In genomic region chr9:29514336-29514735, GRCh38 we compare ENCODE assay signal across 13 cellular contexts.
A peak's percentile ranks its signal among the peaks of the same experiment; 100 is the strongest.
DNase-seq lines count a peak whose midpoint lies in the region; ATAC-seq and TF ChIP-seq lines count a peak whose summit lies in the region.
"Had no signal": no experiment of that assay in that cellular context is flagged by ENCODE, and none has a peak within 500 bp of the region (broad histone marks: within the 10 kb centered on the region; RNA-seq: fewer than 3 reads in every experiment).

No MANE protein-coding gene starts in this region.

- peaks cover 23% of the 10 kb centered on the region for H3K36me3 Mint-ChIP-seq in WTC11
- H3K36me3 Mint-ChIP-seq in effector memory CD8-positive, alpha-beta T cell (ENCODE audit: insufficient read depth) = no peaks in the 10 kb centered on the region

- H3K27me3 Mint-ChIP-seq in WTC11 (ENCODE audit: low read depth) = peaks cover 30% of the 10 kb centered on the region
- no peaks in the 10 kb centered on the region for H3K27me3 Mint-ChIP-seq in effector memory CD8-positive, alpha-beta T cell
- H3K27me3 Mint-ChIP-seq: T-helper 17 cell had no signal

- peak overlapping the region; percentile 51 for H3K4me3 Mint-ChIP-seq in WTC11
- H3K4me3 Mint-ChIP-seq in effector memory CD8-positive, alpha-beta T cell = no peak overlapping the region
- H3K4me3 Mint-ChIP-seq: T-helper 17 cell had no signal

- no peak overlapping the region for H3K27ac Mint-ChIP-seq in WTC11
- no peak overlapping the region for H3K27ac Mint-ChIP-seq in effector memory CD8-positive, alpha-beta T cell
- H3K27ac Mint-ChIP-seq: T-helper 17 cell had no signal

- CTCF ChIA-PET in WTC11 (lab: Charles Lee) = interaction anchor here (0.6 kb wide), 1 partner anchor 1308 kb away, joined by 3 read pairs; no protein-coding TSS in a partner anchor

- no peak for TF ChIP-seq CTCF in WTC11 (IDR thresholded peaks at IDR 0.05)

- POLR2A ChIA-PET in WTC11 (lab: Charles Lee) = no interaction called here

- peak; percentile 17 to 42 for DNase-seq in NCI-H524 (lab: John Stamatoyannopoulos, UW)
- no peak for DNase-seq in NCI-H524 treated with DMSO at 0.1 percent for 48 hours (lab: John Stamatoyannopoulos, UW)
- DNase-seq in WTC11 (ENCODE audit: low spot score) = peak; percentile 49
- DNase-seq in islet precursor cell = peak; percentile 50
- peak; percentile 80 for DNase-seq in superior temporal gyrus (ENCODE audit: extremely low spot score)
- no peak for DNase-seq in effector memory CD8-positive, alpha-beta T cell
- no peak for DNase-seq in KG1 (lab: John Stamatoyannopoulos, UW)
- DNase-seq: aorta, erythroblast, GDM1, T-helper 17 cell had no signal

- peaks cover 21% of the 10 kb centered on the region for H3K9me3 Mint-ChIP-seq in WTC11
- peaks cover 5 to 13% of the 10 kb centered on the region in 2 donors for H3K9me3 Mint-ChIP-seq in effector memory CD8-positive, alpha-beta T cell

- ATAC-seq in WTC11 = peak; percentile 71
- no peak for ATAC-seq in effector memory CD8-positive, alpha-beta T cell (replicated peaks)
- ATAC-seq in HG03457 (IDR thresholded peaks at IDR 0.05; ENCODE audit: unreplicated experiment) = no peak
- ATAC-seq: left lung, T-helper 17 cell had no signal

- peaks cover 49% of the 10 kb centered on the region for H3K4me1 Mint-ChIP-seq in WTC11
- no peaks in the 10 kb centered on the region for H3K4me1 Mint-ChIP-seq in effector memory CD8-positive, alpha-beta T cell (ENCODE audit: low read depth in 2 of 2)
- H3K4me1 Mint-ChIP-seq: T-helper 17 cell had no signal

TF ChIP-seq in WTC11, 78 proteins besides CTCF, POLR2A, EP300 and RAD21:
- TF ChIP-seq USF1 (CRISPR knock-in tag; IDR thresholded peaks at IDR 0.05) (0 out of 2 replicates have a peak, but pooled peaks have one; percentile 18), ZNF317 (CRISPR knock-in tag; IDR thresholded peaks at IDR 0.05; ENCODE audit: borderline replicate concordance, low read depth) (peak; percentile 82), USF2 (CRISPR knock-in tag; IDR thresholded peaks at IDR 0.05) (0 out of 2 replicates have a peak, but pooled peaks have one; percentile 35), SOX15 (CRISPR knock-in tag; IDR thresholded peaks at IDR 0.05) (no peak), NFE2L1 (CRISPR knock-in tag; IDR thresholded peaks at IDR 0.05) (no peak), FOXP1 (CRISPR knock-in tag; IDR thresholded peaks at IDR 0.05; ENCODE audit: borderline replicate concordance) (0 out of 2 replicates have a peak, but pooled peaks have one; percentile 20), MAX (CRISPR knock-in tag; IDR thresholded peaks at IDR 0.05) (peak; percentile 42; the same call in 1 of the 2 replicates), GABPB1 (CRISPR knock-in tag; IDR thresholded peaks at IDR 0.05) (no peak)
- TF ChIP-seq, protein P1, sequence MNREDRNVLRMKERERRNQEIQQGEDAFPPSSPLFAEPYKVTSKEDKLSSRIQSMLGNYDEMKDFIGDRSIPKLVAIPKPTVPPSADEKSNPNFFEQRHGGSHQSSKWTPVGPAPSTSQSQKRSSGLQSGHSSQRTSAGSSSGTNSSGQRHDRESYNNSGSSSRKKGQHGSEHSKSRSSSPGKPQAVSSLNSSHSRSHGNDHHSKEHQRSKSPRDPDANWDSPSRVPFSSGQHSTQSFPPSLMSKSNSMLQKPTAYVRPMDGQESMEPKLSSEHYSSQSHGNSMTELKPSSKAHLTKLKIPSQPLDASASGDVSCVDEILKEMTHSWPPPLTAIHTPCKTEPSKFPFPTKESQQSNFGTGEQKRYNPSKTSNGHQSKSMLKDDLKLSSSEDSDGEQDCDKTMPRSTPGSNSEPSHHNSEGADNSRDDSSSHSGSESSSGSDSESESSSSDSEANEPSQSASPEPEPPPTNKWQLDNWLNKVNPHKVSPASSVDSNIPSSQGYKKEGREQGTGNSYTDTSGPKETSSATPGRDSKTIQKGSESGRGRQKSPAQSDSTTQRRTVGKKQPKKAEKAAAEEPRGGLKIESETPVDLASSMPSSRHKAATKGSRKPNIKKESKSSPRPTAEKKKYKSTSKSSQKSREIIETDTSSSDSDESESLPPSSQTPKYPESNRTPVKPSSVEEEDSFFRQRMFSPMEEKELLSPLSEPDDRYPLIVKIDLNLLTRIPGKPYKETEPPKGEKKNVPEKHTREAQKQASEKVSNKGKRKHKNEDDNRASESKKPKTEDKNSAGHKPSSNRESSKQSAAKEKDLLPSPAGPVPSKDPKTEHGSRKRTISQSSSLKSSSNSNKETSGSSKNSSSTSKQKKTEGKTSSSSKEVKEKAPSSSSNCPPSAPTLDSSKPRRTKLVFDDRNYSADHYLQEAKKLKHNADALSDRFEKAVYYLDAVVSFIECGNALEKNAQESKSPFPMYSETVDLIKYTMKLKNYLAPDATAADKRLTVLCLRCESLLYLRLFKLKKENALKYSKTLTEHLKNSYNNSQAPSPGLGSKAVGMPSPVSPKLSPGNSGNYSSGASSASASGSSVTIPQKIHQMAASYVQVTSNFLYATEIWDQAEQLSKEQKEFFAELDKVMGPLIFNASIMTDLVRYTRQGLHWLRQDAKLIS (CRISPR knock-in tag; IDR thresholded peaks at IDR 0.05; ENCODE audit: borderline replicate concordance) = 0 out of 2 replicates have a peak, but pooled peaks have one; percentile 33

Comparison
In these comparisons a context has a peak if more than half of its experiments do, and no peak if none do; other contexts are left out.
1. DNase-seq: peak in NCI-H524 (2 of 2), WTC11 (single experiment), islet precursor cell (single experiment) and superior temporal gyrus (single experiment); none in NCI-H524 treated with DMSO at 0.1 percent for 48 hours (single experiment), effector memory CD8-positive, alpha-beta T cell (0 of 3) and KG1 (single experiment).